32 cellular contexts compared by ENCODE assay signal in the genomic region with DNA sequence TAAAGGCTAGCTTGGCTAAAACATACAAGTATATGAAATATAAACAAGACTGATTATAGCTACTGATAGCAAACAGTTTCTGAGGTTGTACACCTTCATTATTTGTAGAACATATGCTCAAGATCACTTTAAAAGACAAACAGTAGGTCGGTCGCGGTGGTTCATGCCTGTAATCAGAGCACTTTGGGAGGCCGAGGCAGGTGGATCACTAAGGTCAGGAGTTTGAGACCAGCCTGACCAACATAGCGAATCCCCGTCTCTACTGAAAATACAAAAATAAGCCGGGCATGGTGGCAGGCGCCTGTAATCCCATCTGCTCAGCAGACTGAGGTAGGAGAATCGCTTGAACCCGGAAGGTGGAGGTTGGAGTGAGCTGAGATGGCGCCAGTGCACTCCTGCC.
"Had no signal": no experiment of that assay in that cellular context is flagged by ENCODE, and none has a peak within 500 bp of the region (broad histone marks: within the 10 kb centered on the region; RNA-seq: fewer than 3 reads in every experiment).

No MANE protein-coding gene starts in this region.

- H3K27me3 ChIP-seq: adrenal gland, body of pancreas, cardiac muscle cell, dorsolateral prefrontal cortex, heart left ventricle had no signal

- FAIRE-seq: frontal cortex had no signal

- H3K9me3 ChIP-seq: adrenal gland, body of pancreas, heart left ventricle had no signal

- DNase-seq: activated CD4-positive, alpha-beta memory T cell treated with anti-CD3 and anti-CD28 coated beads, Interleukin-2, amount 10 ng/mL, durations not matched to agents 7 days and 5 days; activated CD4-positive, alpha-beta T cell treated with anti-CD3 and anti-CD28 coated beads, Interleukin-2, amount 10 ng/mL, durations not matched to agents 7 days and 5 days; activated CD4-positive, alpha-beta T cell treated with anti-CD3 and anti-CD28 coated beads, Interleukin-2, amount 50 U/mL, for 4 hours; activated CD8-positive, alpha-beta memory T cell treated with anti-CD3 and anti-CD28 coated beads for 24 hours; activated effector memory CD4-positive, alpha-beta T cell treated with anti-CD3 and anti-CD28 coated beads, Interleukin-2, amount 50 U/mL, for 16 hours; activated naive CD4-positive, alpha-beta T cell treated with anti-CD3 and anti-CD28 coated beads for 36 hours; activated naive CD8-positive, alpha-beta T cell treated with anti-CD3 and anti-CD28 coated beads for 36 hours; activated naive CD8-positive, alpha-beta T cell treated with anti-CD3 and anti-CD28 coated beads, Interleukin-2, amount 50 U/mL, for 24 hours; activated T-cell treated with anti-CD3 and anti-CD28 coated beads, Interleukin-2, amount 50 U/mL, for 4 hours; adrenal gland; amygdala; aorta; body of pancreas; central memory CD4-positive, alpha-beta T cell; cerebellar nuclear complex; dorsolateral prefrontal cortex; effector memory CD4-positive, alpha-beta T cell; endodermal cell; foreskin fibroblast; heart left ventricle; T-helper 1 cell; T-helper 2 cell had no signal

- H3K9me3 Mint-ChIP-seq: activated CD4-positive, alpha-beta memory T cell treated with anti-CD3 and anti-CD28 coated beads, Interleukin-2, amount 10 ng/mL, durations not matched to agents 7 days and 5 days; activated CD4-positive, alpha-beta T cell treated with anti-CD3 and anti-CD28 coated beads, Interleukin-2, amount 10 ng/mL, durations not matched to agents 7 days and 5 days; activated naive CD4-positive, alpha-beta T cell treated with anti-CD3 and anti-CD28 coated beads for 36 hours; activated naive CD4-positive, alpha-beta T cell treated with anti-CD3 and anti-CD28 coated beads, Interleukin-2, amount 50 U/mL, for 24 hours; activated naive CD8-positive, alpha-beta T cell treated with anti-CD3 and anti-CD28 coated beads for 36 hours; activated naive CD8-positive, alpha-beta T cell treated with anti-CD3 and anti-CD28 coated beads, Interleukin-2, amount 50 U/mL, for 24 hours; activated T-cell treated with anti-CD3 and anti-CD28 coated beads, Interleukin-2, amount 50 U/mL, for 4 hours; activated T-helper 1 cell treated with anti-CD3 and anti-CD28 coated beads, Interleukin-12 subunit alpha, Interleukin-12 subunit beta, Interleukin-2, Interleukin-4 antibody, amounts not matched to agents 30 ng/mL and 10 ng/mL and 1 ng/mL, durations not matched to agents 14 hours and 24 hours and 36 hours; activated T-helper 2 cell treated with anti-CD3 and anti-CD28 coated beads, Interferon-gamma antibody, Interleukin-2, Interleukin-4, amounts not matched to agents 10 μg/mL and 5 μg/mL and 100 μg/mL, durations not matched to agents 14 hours and 24 hours and 36 hours; dendritic cell treated with granulocyte-macrophage colony-stimulating factor and Interleukin-4, amounts not matched to agents 40 ng/mL and 50 ng/mL, for 4 days; endodermal cell; WTC11 had no signal

- H3K4me3 ChIP-seq: adrenal gland, body of pancreas, cardiac muscle cell, coronary artery, dorsolateral prefrontal cortex, heart left ventricle had no signal

- H3K27me3 Mint-ChIP-seq: activated CD4-positive, alpha-beta memory T cell treated with anti-CD3 and anti-CD28 coated beads, Interleukin-2, amount 10 ng/mL, durations not matched to agents 7 days and 5 days; activated CD4-positive, alpha-beta T cell treated with anti-CD3 and anti-CD28 coated beads, Interleukin-2, amount 10 ng/mL, durations not matched to agents 7 days and 5 days; activated naive CD4-positive, alpha-beta T cell treated with anti-CD3 and anti-CD28 coated beads, Interleukin-2, amount 50 U/mL, for 24 hours; activated naive CD8-positive, alpha-beta T cell treated with anti-CD3 and anti-CD28 coated beads for 36 hours; activated naive CD8-positive, alpha-beta T cell treated with anti-CD3 and anti-CD28 coated beads, Interleukin-2, amount 50 U/mL, for 24 hours; dendritic cell treated with granulocyte-macrophage colony-stimulating factor and Interleukin-4, amounts not matched to agents 40 ng/mL and 50 ng/mL, for 4 days had no signal

- H3K4me1 Mint-ChIP-seq: activated CD4-positive, alpha-beta memory T cell treated with anti-CD3 and anti-CD28 coated beads, Interleukin-2, amount 10 ng/mL, durations not matched to agents 7 days and 5 days; activated CD4-positive, alpha-beta T cell treated with anti-CD3 and anti-CD28 coated beads, Interleukin-2, amount 10 ng/mL, durations not matched to agents 7 days and 5 days; activated naive CD4-positive, alpha-beta T cell treated with anti-CD3 and anti-CD28 coated beads, Interleukin-2, amount 50 U/mL, for 24 hours; activated naive CD8-positive, alpha-beta T cell treated with anti-CD3 and anti-CD28 coated beads for 36 hours; activated naive CD8-positive, alpha-beta T cell treated with anti-CD3 and anti-CD28 coated beads, Interleukin-2, amount 50 U/mL, for 24 hours; endodermal cell; WTC11 had no signal

- H3K27ac Mint-ChIP-seq: activated CD4-positive, alpha-beta memory T cell treated with anti-CD3 and anti-CD28 coated beads, Interleukin-2, amount 10 ng/mL, durations not matched to agents 7 days and 5 days; activated CD4-positive, alpha-beta T cell treated with anti-CD3 and anti-CD28 coated beads, Interleukin-2, amount 10 ng/mL, durations not matched to agents 7 days and 5 days; activated naive CD4-positive, alpha-beta T cell treated with anti-CD3 and anti-CD28 coated beads for 36 hours; activated naive CD4-positive, alpha-beta T cell treated with anti-CD3 and anti-CD28 coated beads, Interleukin-2, amount 50 U/mL, for 24 hours; activated naive CD8-positive, alpha-beta T cell treated with anti-CD3 and anti-CD28 coated beads for 36 hours; activated naive CD8-positive, alpha-beta T cell treated with anti-CD3 and anti-CD28 coated beads, Interleukin-2, amount 50 U/mL, for 24 hours; activated T-helper 1 cell treated with anti-CD3 and anti-CD28 coated beads, Interleukin-12 subunit alpha, Interleukin-12 subunit beta, Interleukin-2, Interleukin-4 antibody, amounts not matched to agents 30 ng/mL and 10 ng/mL and 1 ng/mL, durations not matched to agents 14 hours and 24 hours and 36 hours; activated T-helper 2 cell treated with anti-CD3 and anti-CD28 coated beads, Interferon-gamma antibody, Interleukin-2, Interleukin-4, amounts not matched to agents 10 μg/mL and 5 μg/mL and 100 μg/mL, durations not matched to agents 14 hours and 24 hours and 36 hours; dendritic cell treated with granulocyte-macrophage colony-stimulating factor and Interleukin-4, amounts not matched to agents 40 ng/mL and 50 ng/mL, for 4 days; endodermal cell; WTC11 had no signal

- H3K4me3 Mint-ChIP-seq: activated CD4-positive, alpha-beta memory T cell treated with anti-CD3 and anti-CD28 coated beads, Interleukin-2, amount 10 ng/mL, durations not matched to agents 7 days and 5 days; activated CD4-positive, alpha-beta T cell treated with anti-CD3 and anti-CD28 coated beads, Interleukin-2, amount 10 ng/mL, durations not matched to agents 7 days and 5 days; activated naive CD4-positive, alpha-beta T cell treated with anti-CD3 and anti-CD28 coated beads for 36 hours; activated naive CD4-positive, alpha-beta T cell treated with anti-CD3 and anti-CD28 coated beads, Interleukin-2, amount 50 U/mL, for 24 hours; activated naive CD8-positive, alpha-beta T cell treated with anti-CD3 and anti-CD28 coated beads for 36 hours; activated naive CD8-positive, alpha-beta T cell treated with anti-CD3 and anti-CD28 coated beads, Interleukin-2, amount 50 U/mL, for 24 hours; activated T-cell treated with anti-CD3 and anti-CD28 coated beads, Interleukin-2, amount 50 U/mL, for 4 hours; activated T-helper 1 cell treated with anti-CD3 and anti-CD28 coated beads, Interleukin-12 subunit alpha, Interleukin-12 subunit beta, Interleukin-2, Interleukin-4 antibody, amounts not matched to agents 30 ng/mL and 10 ng/mL and 1 ng/mL, durations not matched to agents 14 hours and 24 hours and 36 hours; dendritic cell treated with granulocyte-macrophage colony-stimulating factor and Interleukin-4, amounts not matched to agents 40 ng/mL and 50 ng/mL, for 4 days; endodermal cell; WTC11 had no signal

- H3K27ac ChIP-seq: adrenal gland, body of pancreas, cardiac muscle cell, coronary artery, dorsolateral prefrontal cortex, heart left ventricle had no signal

- ATAC-seq: activated CD4-positive, CD25-positive, alpha-beta regulatory T cell treated with anti-CD3 and anti-CD28 coated beads, Interleukin-2, amount 50 U/mL, for 24 hours; activated naive CD8-positive, alpha-beta T cell treated with anti-CD3 and anti-CD28 coated beads, Interleukin-2, amount 50 U/mL, for 24 hours; activated T-cell treated with anti-CD3 and anti-CD28 coated beads, Interleukin-2, amount 50 U/mL, for 4 hours; body of pancreas; esophagus mucosa; heart left ventricle; WTC11 had no signal

- H3K4me1 ChIP-seq: adrenal gland, body of pancreas, heart left ventricle had no signal
